ENCODE assay signal across 15 cellular contexts in the genomic region with DNA sequence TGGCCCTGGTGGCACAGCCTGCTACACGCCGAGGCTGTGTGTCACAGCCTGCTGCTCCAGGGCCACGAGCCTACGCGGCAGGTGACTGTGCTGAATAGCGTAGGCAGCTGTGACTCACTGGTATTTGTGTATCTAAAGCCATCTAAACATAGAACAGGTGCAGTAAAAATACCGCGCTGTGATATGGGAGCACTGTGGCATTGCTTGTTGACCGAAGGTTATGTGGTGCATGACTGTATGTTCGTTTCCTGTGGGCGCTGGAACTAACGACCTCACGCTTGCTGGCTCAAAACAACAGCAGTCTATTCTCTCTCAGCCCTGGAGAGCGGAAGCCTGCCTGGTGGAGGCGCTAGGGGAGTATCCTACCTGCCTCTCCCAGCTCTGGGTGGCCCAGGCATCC. TPM values are rescaled to one million over a fixed set of nuclear protein-coding genes. Genes with fewer than 3 reads are reported as not detected.
DNase-seq lines count a peak whose midpoint lies in the region; ATAC-seq and FAIRE-seq lines count a peak whose summit lies in the region.
"Not testable (repeated sequence)": the region's sequence is repeated elsewhere in the genome, so short reads cannot be mapped to it uniquely, and the experiment has no call there.
"Had no signal": no experiment of that assay in that cellular context is flagged by ENCODE, and none has a peak within 500 bp of the region (broad histone marks: within the 10 kb centered on the region; RNA-seq: fewer than 3 reads in every experiment).

No MANE protein-coding gene starts in this region.

- not testable (repeated sequence) for H3K27me3 ChIP-seq in small intestine (ENCODE audit: control insufficient read depth in 2 of 2, insufficient read depth in 2 of 2, low read length in 2 of 2)

- not testable (repeated sequence) for H3K4me1 Mint-ChIP-seq in T-cell

- CTCF ChIA-PET in T-cell (lab: Charles Lee) = not testable (repeated sequence)

- WGBS in small intestine, 3 donors = no CpG with 5 or more reads among the region's 15 CpGs

- not testable (repeated sequence) for H3K27me3 Mint-ChIP-seq in T-cell

- POLR2A ChIA-PET in T-cell (lab: Charles Lee) = not testable (repeated sequence)

- FAIRE-seq in colon (lab: Jason Lieb, UNC) (peak; percentile 57), small intestine (lab: Jason Lieb, UNC) (peak; percentile 41)

- not testable (repeated sequence) for H3K4me1 ChIP-seq in small intestine (ENCODE audit: control insufficient read depth in 2 of 2, insufficient read depth in 1 of 2, low read depth in 1 of 2, low read length in 1 of 2)

- H3K9me3 Mint-ChIP-seq in T-cell = not testable (repeated sequence)

- H3K9me3 ChIP-seq in small intestine (ENCODE audit: control insufficient read depth, low read depth) = not testable (repeated sequence)

- H3K4me3 ChIP-seq in small intestine (ENCODE audit: low read depth in 1 of 2, low read length in 2 of 2) = not testable (repeated sequence)

- ATAC-seq in GM18511 (IDR thresholded peaks at IDR 0.05; ENCODE audit: unreplicated experiment) (peak; percentile 49), GM19372 (IDR thresholded peaks at IDR 0.05; ENCODE audit: low read depth, unreplicated experiment) (peak; percentile 46), GM21717 (IDR thresholded peaks at IDR 0.05; ENCODE audit: unreplicated experiment) (peak; percentile 50), HG02885 (IDR thresholded peaks at IDR 0.05; ENCODE audit: poor library complexity, unreplicated experiment) (peak; percentile 59), HG03280 (IDR thresholded peaks at IDR 0.05; ENCODE audit: unreplicated experiment) (peak; percentile 44), T-cell (replicated peaks in 1 of 4) (peak; percentile 72 to 79 (median 73))

- H3K27ac Mint-ChIP-seq in T-cell = not testable (repeated sequence)

- not testable (repeated sequence) for H3K36me3 Mint-ChIP-seq in T-cell

- DNase-seq in T-cell, small intestine: not testable (repeated sequence)

- H3K27ac ChIP-seq in small intestine (ENCODE audit: low read depth in 1 of 2, low read length in 1 of 2) = not testable (repeated sequence)

- H3K4me3 Mint-ChIP-seq in T-cell = not testable (repeated sequence)

- H3K36me3 ChIP-seq in small intestine (ENCODE audit: control insufficient read depth in 2 of 2, insufficient read depth in 2 of 2, low read length in 2 of 2) = not testable (repeated sequence)

RNA-seq across cellular contexts. Expression of a gene that starts 3.2 kb away (rescaled TPM):
- total RNA-seq in T-cell = 10 to 100 TPM in 3 of 5 donors, 1 to 10 TPM in 2; 7.9 to 16.7 (median 10.1) TPM
- polyA plus RNA-seq in small intestine = 1 to 10 TPM in 2 of 3 donors, under 1 TPM in 1; 0.89 to 3.2 (median 2.5) TPM
- polyA plus RNA-seq: immature natural killer cell had no signal

RNA-seq across cellular contexts. Expression of a gene that starts 17.7 kb away (rescaled TPM):
- not detected for total RNA-seq in T-cell
- not detected for polyA plus RNA-seq in small intestine
- total RNA-seq: activated CD4-positive, alpha-beta memory T cell treated with anti-CD3 and anti-CD28 coated beads, Interleukin-2, amount 10 ng/mL, durations not matched to agents 7 days and 5 days; adrenal gland; cardiac septum; lower lobe of right lung; posterior vena cava; smooth muscle cell had no signal
- polyA plus RNA-seq: adrenal gland, immature natural killer cell, smooth muscle cell had no signal

RNA-seq across cellular contexts. Expression of a gene that starts 41.7 kb away (rescaled TPM):
- total RNA-seq in T-cell = 1 to 10 TPM in 1 of 5 donors, under 1 TPM in 3, not detected in 1; 0.10 to 1.2 (median 0.47) TPM
- polyA plus RNA-seq in small intestine = under 1 TPM in 1 of 3 donors, not detected in 2; 0.06 TPM
- total RNA-seq: lower lobe of right lung, posterior vena cava had no signal
- polyA plus RNA-seq: immature natural killer cell had no signal

RNA-seq across cellular contexts. Expression of a gene that starts 55.9 kb away (rescaled TPM):
- total RNA-seq in T-cell = 100 to 1,000 TPM; 125 to 200 (median 162) TPM
- polyA plus RNA-seq in small intestine = 100 to 1,000 TPM; 138 to 281 (median 251) TPM
